Comparison of ENCODE assay signal across 1 cellular context in genomic region chr4:174538123-174538875, GRCh38.
TF ChIP-seq lines count a peak whose summit lies in the region.

No MANE protein-coding gene starts in this region.

TF ChIP-seq in GM12878, 131 proteins besides CTCF, POLR2A, EP300 and RAD21 (continued from another document):
- TF ChIP-seq CEBPZ (IDR thresholded peaks at IDR 0.05; ENCODE audit: low read depth, low read length): no peak
- TF ChIP-seq BACH1 (IDR thresholded peaks at IDR 0.05; ENCODE audit: borderline replicate concordance): peak; percentile 84; the same call in 1 of the 2 replicates
- TF ChIP-seq HDAC2 (IDR thresholded peaks at IDR 0.05): no peak
- peak; percentile 99; the same call in 1 of the 2 replicates for TF ChIP-seq STAT3 (IDR thresholded peaks at IDR 0.05; ENCODE audit: low read depth, low read length)
- TF ChIP-seq IKZF1 (conservative IDR thresholded peaks at IDR 0.05): peak; percentile 91
- TF ChIP-seq CBX5 (IDR thresholded peaks at IDR 0.05; ENCODE audit: low read depth): peak; percentile 64; the same call in 1 of the 2 replicates
- TF ChIP-seq PBX3 (IDR thresholded peaks at IDR 0.05; ENCODE audit: insufficient replicate concordance, low read depth, low read length): no peak
- peak; percentile 92 for TF ChIP-seq DPF2 (IDR thresholded peaks at IDR 0.05)
- TF ChIP-seq BMI1 (IDR thresholded peaks at IDR 0.05; ENCODE audit: borderline replicate concordance): peak; percentile 55; the same call in 1 of the 2 replicates
- TF ChIP-seq CREB1 (IDR thresholded peaks at IDR 0.05; ENCODE audit: low read depth): peak; percentile 63; the same call in 1 of the 2 replicates
- peak; percentile 65 for TF ChIP-seq PKNOX1 (IDR thresholded peaks at IDR 0.05)
- TF ChIP-seq KDM1A (IDR thresholded peaks at IDR 0.05; ENCODE audit: borderline replicate concordance): no peak
- TF ChIP-seq ATF2 (IDR thresholded peaks at IDR 0.05; ENCODE audit: low read length): peak; percentile 74
- no peak for TF ChIP-seq ELK1 (IDR thresholded peaks at IDR 0.05; ENCODE audit: low read depth, low read length)
- peak; percentile 92 for TF ChIP-seq RUNX3 (IDR thresholded peaks at IDR 0.05; ENCODE audit: low read length)
- TF ChIP-seq SREBF1 (IDR thresholded peaks at IDR 0.05; ENCODE audit: low read length): 0 out of 2 replicates have a peak, but pooled peaks have one; percentile 24
- TF ChIP-seq ZNF24 (IDR thresholded peaks at IDR 0.05): no peak
- TF ChIP-seq JUND (IDR thresholded peaks at IDR 0.05; ENCODE audit: low read depth, low read length): peak; percentile 40; the same call in 1 of the 2 replicates
- TF ChIP-seq HDGF (IDR thresholded peaks at IDR 0.05): no peak
- TF ChIP-seq MTA2 (IDR thresholded peaks at IDR 0.05; ENCODE audit: low read depth): peak; percentile 90
- TF ChIP-seq BHLHE40 (IDR thresholded peaks at IDR 0.05; ENCODE audit: borderline replicate concordance in 1 of 2, low read depth in 2 of 2, low read length in 1 of 2): peak; percentile 54 to 60; a peak in 2 of 4 replicates
- peak; percentile 59 for TF ChIP-seq SP1 (IDR thresholded peaks at IDR 0.05; ENCODE audit: low read depth, low read length)
- TF ChIP-seq JUNB (IDR thresholded peaks at IDR 0.05): peak; percentile 73
- TF ChIP-seq RELB (IDR thresholded peaks at IDR 0.05; ENCODE audit: low read depth): peak; percentile 76; the same call in 1 of the 2 replicates
- TF ChIP-seq IRF4 (IDR thresholded peaks at IDR 0.05; ENCODE audit: low read depth, low read length): peak; percentile 65; the same call in 1 of the 2 replicates
- TF ChIP-seq NFIC (IDR thresholded peaks at IDR 0.05; ENCODE audit: low read depth, low read length): peak; percentile 82
- TF ChIP-seq SPI1 (IDR thresholded peaks at IDR 0.05; ENCODE audit: borderline replicate concordance, insufficient read depth, low read depth, low read length): peak; percentile 81; the same call in 1 of the 2 replicates
- TF ChIP-seq SIN3A (IDR thresholded peaks at IDR 0.05; ENCODE audit: low read depth, low read length): no peak
- TF ChIP-seq CREM (IDR thresholded peaks at IDR 0.05; ENCODE audit: low read depth): peak; percentile 52; the same call in 1 of the 2 replicates
- peak; percentile 34; the same call in 1 of the 2 replicates for TF ChIP-seq GATAD2B (conservative IDR thresholded peaks at IDR 0.05; ENCODE audit: low read depth)
- TF ChIP-seq MLLT1 (IDR thresholded peaks at IDR 0.05): peak; percentile 96
- TF ChIP-seq EED (IDR thresholded peaks at IDR 0.05; ENCODE audit: low read depth): peak; percentile 69; the same call in 1 of the 2 replicates
- peak; percentile 92 to 94 for TF ChIP-seq IKZF2 (IDR thresholded peaks at IDR 0.05)
- no peak for TF ChIP-seq HSF1 (IDR thresholded peaks at IDR 0.05; ENCODE audit: low read depth, low read length)
- TF ChIP-seq SMC3 (IDR thresholded peaks at IDR 0.05; ENCODE audit: borderline replicate concordance, low read length): no peak; the same call in 1 of the 2 replicates
- no peak for TF ChIP-seq ZNF274 (IDR thresholded peaks at IDR 0.05; ENCODE audit: insufficient read depth, insufficient read length)
- TF ChIP-seq ZBTB40 (IDR thresholded peaks at IDR 0.05; ENCODE audit: borderline replicate concordance): no peak
- TF ChIP-seq SMARCA5 (IDR thresholded peaks at IDR 0.05): 0 out of 2 replicates have a peak, but pooled peaks have one; percentile 18
- no peak for TF ChIP-seq RB1 (IDR thresholded peaks at IDR 0.05; ENCODE audit: borderline replicate concordance)
- peak; percentile 60; the same call in 1 of the 2 replicates for TF ChIP-seq TBL1XR1 (IDR thresholded peaks at IDR 0.05; ENCODE audit: low read depth, low read length)
- no peak for TF ChIP-seq RFX5 (IDR thresholded peaks at IDR 0.05; ENCODE audit: low read depth, low read length)
- TF ChIP-seq PML (IDR thresholded peaks at IDR 0.05; ENCODE audit: low read length): peak; percentile 33; the same call in 1 of the 2 replicates
- TF ChIP-seq NR2C1 (IDR thresholded peaks at IDR 0.05): no peak
- 0 out of 2 replicates have a peak, but pooled peaks have one; percentile 26 for TF ChIP-seq CBFB (IDR thresholded peaks at IDR 0.05; ENCODE audit: low read depth)
- no peak for TF ChIP-seq FOXK2 (IDR thresholded peaks at IDR 0.05)
- TF ChIP-seq BRCA1 (IDR thresholded peaks at IDR 0.05; ENCODE audit: low read depth, low read length): no peak
- TF ChIP-seq WRNIP1 (IDR thresholded peaks at IDR 0.05; ENCODE audit: borderline replicate concordance, low read depth, low read length): no peak
- TF ChIP-seq PAX5 (IDR thresholded peaks at IDR 0.05; ENCODE audit: borderline replicate concordance, low read depth, low read length): peak; percentile 71; the same call in 1 of the 2 replicates
- no peak for TF ChIP-seq NBN (IDR thresholded peaks at IDR 0.05)
- no peak for TF ChIP-seq SUZ12 (IDR thresholded peaks at IDR 0.05; ENCODE audit: unreplicated experiment)
- peak; percentile 86 for TF ChIP-seq ATF7 (IDR thresholded peaks at IDR 0.05; ENCODE audit: low read depth)
- TF ChIP-seq BCL11A (IDR thresholded peaks at IDR 0.05; ENCODE audit: low read depth, low read length): peak; percentile 72
